Comparison of ENCODE assay signal across 1 cellular context in the genomic region with DNA sequence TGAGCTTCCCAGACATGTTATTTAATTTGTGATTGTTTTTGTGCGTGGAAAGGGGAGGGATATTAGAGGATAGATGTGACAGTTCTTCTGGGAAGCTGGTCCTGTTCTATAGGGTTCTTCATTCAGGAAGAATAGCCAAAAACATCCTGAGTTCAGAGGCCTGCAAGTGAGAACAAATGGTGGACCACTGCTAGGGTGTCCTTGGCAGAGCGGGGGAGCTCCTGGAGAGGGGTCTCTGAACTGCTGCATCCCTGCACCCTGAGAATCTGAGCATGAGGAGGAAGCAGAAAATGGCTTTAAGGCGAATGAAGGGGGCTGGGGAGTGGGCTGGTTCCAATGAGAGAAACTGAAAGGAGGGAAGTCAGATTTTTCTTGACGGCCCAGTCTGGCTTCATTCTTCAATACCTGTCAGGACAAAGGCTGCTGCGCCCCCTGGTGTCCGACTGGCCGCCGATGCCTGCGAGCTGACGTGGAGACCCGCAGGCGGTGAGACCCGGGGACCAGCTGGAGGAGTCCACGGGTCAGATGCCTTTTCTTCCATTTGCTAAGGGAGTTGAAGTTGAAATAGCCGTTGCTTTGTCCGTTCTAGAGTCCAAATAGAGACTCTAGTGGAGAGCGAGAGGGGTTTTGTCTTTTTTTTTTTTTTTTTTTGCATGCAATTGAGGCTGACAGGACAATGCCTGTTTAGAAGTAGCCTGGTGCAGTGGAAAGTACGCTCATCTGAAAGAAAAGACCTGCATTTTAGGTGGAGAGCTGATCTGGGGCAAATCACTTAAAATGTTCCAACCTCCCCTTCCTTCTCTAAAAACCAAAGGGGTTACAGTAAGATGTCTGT.
TF ChIP-seq lines count a peak whose summit lies in the region.

No MANE protein-coding gene starts in this region.

TF ChIP-seq in GM12878, 131 proteins besides CTCF, POLR2A, EP300 and RAD21 (continued from another document):
- TF ChIP-seq ZBTB11 (CRISPR knock-in tag; IDR thresholded peaks at IDR 0.05): no peak
- TF ChIP-seq ZZZ3 (IDR thresholded peaks at IDR 0.05; ENCODE audit: control insufficient read depth, insufficient read length, low read depth): no peak
- TF ChIP-seq TCF12 (IDR thresholded peaks at IDR 0.05; ENCODE audit: low read depth, low read length): no peak
- peak; percentile 19; the same call in 1 of the 2 replicates for TF ChIP-seq CREB1 (IDR thresholded peaks at IDR 0.05; ENCODE audit: low read depth)
- no peak for TF ChIP-seq NRF1 (conservative IDR thresholded peaks at IDR 0.05; ENCODE audit: low read depth, low read length)
- TF ChIP-seq, protein P1, sequence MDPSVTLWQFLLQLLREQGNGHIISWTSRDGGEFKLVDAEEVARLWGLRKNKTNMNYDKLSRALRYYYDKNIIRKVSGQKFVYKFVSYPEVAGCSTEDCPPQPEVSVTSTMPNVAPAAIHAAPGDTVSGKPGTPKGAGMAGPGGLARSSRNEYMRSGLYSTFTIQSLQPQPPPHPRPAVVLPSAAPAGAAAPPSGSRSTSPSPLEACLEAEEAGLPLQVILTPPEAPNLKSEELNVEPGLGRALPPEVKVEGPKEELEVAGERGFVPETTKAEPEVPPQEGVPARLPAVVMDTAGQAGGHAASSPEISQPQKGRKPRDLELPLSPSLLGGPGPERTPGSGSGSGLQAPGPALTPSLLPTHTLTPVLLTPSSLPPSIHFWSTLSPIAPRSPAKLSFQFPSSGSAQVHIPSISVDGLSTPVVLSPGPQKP (IDR thresholded peaks at IDR 0.05; ENCODE audit: low read depth, low read length): no peak
- TF ChIP-seq CREM (IDR thresholded peaks at IDR 0.05; ENCODE audit: low read depth): peak; percentile 64
- TF ChIP-seq KAT2A (conservative IDR thresholded peaks at IDR 0.05; ENCODE audit: control insufficient read depth, low read depth, low read length): no peak
- TF ChIP-seq SMARCA5 (IDR thresholded peaks at IDR 0.05): no peak
- TF ChIP-seq YY1 (IDR thresholded peaks at IDR 0.05; ENCODE audit: low read depth, low read length): peak; percentile 54; the same call in 1 of the 2 replicates
- no peak for TF ChIP-seq ZNF274 (IDR thresholded peaks at IDR 0.05; ENCODE audit: insufficient read depth, insufficient read length)
- TF ChIP-seq STAT3 (IDR thresholded peaks at IDR 0.05; ENCODE audit: low read depth, low read length): no peak
- no peak for TF ChIP-seq SKIL (IDR thresholded peaks at IDR 0.05; ENCODE audit: low read depth, poor library complexity, severe bottlenecking)
- TF ChIP-seq, protein P2, sequence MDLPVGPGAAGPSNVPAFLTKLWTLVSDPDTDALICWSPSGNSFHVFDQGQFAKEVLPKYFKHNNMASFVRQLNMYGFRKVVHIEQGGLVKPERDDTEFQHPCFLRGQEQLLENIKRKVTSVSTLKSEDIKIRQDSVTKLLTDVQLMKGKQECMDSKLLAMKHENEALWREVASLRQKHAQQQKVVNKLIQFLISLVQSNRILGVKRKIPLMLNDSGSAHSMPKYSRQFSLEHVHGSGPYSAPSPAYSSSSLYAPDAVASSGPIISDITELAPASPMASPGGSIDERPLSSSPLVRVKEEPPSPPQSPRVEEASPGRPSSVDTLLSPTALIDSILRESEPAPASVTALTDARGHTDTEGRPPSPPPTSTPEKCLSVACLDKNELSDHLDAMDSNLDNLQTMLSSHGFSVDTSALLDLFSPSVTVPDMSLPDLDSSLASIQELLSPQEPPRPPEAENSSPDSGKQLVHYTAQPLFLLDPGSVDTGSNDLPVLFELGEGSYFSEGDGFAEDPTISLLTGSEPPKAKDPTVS (IDR thresholded peaks at IDR 0.05; ENCODE audit: low read depth, low read length): no peak
